ENCODE assay signal across 1 cellular context in genomic region chr9:136619742-136620440, GRCh38.
TF ChIP-seq lines count a peak whose summit lies in the region.

No MANE protein-coding gene starts in this region.

TF ChIP-seq in HepG2, 621 proteins besides CTCF, POLR2A, EP300 and RAD21 (continued from another document):
- TF ChIP-seq, protein P1, sequence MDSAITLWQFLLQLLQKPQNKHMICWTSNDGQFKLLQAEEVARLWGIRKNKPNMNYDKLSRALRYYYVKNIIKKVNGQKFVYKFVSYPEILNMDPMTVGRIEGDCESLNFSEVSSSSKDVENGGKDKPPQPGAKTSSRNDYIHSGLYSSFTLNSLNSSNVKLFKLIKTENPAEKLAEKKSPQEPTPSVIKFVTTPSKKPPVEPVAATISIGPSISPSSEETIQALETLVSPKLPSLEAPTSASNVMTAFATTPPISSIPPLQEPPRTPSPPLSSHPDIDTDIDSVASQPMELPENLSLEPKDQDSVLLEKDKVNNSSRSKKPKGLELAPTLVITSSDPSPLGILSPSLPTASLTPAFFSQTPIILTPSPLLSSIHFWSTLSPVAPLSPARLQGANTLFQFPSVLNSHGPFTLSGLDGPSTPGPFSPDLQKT (CRISPR knock-in tag; IDR thresholded peaks at IDR 0.05; ENCODE audit: borderline replicate concordance): no peak
- TF ChIP-seq PBX3 (CRISPR knock-in tag; IDR thresholded peaks at IDR 0.05; ENCODE audit: borderline replicate concordance) (no peak), MATR3 (CRISPR knock-in tag; IDR thresholded peaks at IDR 0.05) (no peak), GZF1 (CRISPR knock-in tag; IDR thresholded peaks at IDR 0.05) (no peak), SIN3A (IDR thresholded peaks at IDR 0.05; ENCODE audit: borderline replicate concordance, low read depth, low read length) (no peak), RAD51 (IDR thresholded peaks at IDR 0.05; ENCODE audit: borderline replicate concordance) (no peak), MXD4 (CRISPR knock-in tag; IDR thresholded peaks at IDR 0.05) (no peak; the same call in 1 of the 2 replicates), CBX5 (CRISPR knock-in tag; IDR thresholded peaks at IDR 0.05; ENCODE audit: borderline replicate concordance) (no peak), STAT6 (CRISPR knock-in tag; IDR thresholded peaks at IDR 0.05; ENCODE audit: borderline replicate concordance) (no peak), ZNF674 (CRISPR knock-in tag; IDR thresholded peaks at IDR 0.05; ENCODE audit: low read depth) (no peak), ZNF703 (CRISPR knock-in tag; IDR thresholded peaks at IDR 0.05; ENCODE audit: borderline replicate concordance) (no peak), SP5 (CRISPR knock-in tag; IDR thresholded peaks at IDR 0.05; ENCODE audit: borderline replicate concordance, low read depth) (peak; percentile 58), ZNF33A (CRISPR knock-in tag; IDR thresholded peaks at IDR 0.05; ENCODE audit: borderline replicate concordance) (no peak), RXRA (CRISPR knock-in tag; IDR thresholded peaks at IDR 0.05) (peak; percentile 65; the same call in 1 of the 2 replicates), NR2C2 (CRISPR knock-in tag; IDR thresholded peaks at IDR 0.05; ENCODE audit: borderline replicate concordance) (peak; percentile 79), ZHX1 (CRISPR knock-in tag; IDR thresholded peaks at IDR 0.05; ENCODE audit: low read depth) (no peak), IKZF5 (CRISPR knock-in tag; IDR thresholded peaks at IDR 0.05) (no peak; the same call in 1 of the 2 replicates), REPIN1 (CRISPR knock-in tag; IDR thresholded peaks at IDR 0.05; ENCODE audit: borderline replicate concordance, low read depth) (no peak)
- TF ChIP-seq, protein P2, sequence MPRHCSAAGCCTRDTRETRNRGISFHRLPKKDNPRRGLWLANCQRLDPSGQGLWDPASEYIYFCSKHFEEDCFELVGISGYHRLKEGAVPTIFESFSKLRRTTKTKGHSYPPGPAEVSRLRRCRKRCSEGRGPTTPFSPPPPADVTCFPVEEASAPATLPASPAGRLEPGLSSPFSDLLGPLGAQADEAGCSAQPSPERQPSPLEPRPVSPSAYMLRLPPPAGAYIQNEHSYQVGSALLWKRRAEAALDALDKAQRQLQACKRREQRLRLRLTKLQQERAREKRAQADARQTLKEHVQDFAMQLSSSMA (CRISPR knock-in tag; IDR thresholded peaks at IDR 0.05): no peak
- TF ChIP-seq, protein P3, sequence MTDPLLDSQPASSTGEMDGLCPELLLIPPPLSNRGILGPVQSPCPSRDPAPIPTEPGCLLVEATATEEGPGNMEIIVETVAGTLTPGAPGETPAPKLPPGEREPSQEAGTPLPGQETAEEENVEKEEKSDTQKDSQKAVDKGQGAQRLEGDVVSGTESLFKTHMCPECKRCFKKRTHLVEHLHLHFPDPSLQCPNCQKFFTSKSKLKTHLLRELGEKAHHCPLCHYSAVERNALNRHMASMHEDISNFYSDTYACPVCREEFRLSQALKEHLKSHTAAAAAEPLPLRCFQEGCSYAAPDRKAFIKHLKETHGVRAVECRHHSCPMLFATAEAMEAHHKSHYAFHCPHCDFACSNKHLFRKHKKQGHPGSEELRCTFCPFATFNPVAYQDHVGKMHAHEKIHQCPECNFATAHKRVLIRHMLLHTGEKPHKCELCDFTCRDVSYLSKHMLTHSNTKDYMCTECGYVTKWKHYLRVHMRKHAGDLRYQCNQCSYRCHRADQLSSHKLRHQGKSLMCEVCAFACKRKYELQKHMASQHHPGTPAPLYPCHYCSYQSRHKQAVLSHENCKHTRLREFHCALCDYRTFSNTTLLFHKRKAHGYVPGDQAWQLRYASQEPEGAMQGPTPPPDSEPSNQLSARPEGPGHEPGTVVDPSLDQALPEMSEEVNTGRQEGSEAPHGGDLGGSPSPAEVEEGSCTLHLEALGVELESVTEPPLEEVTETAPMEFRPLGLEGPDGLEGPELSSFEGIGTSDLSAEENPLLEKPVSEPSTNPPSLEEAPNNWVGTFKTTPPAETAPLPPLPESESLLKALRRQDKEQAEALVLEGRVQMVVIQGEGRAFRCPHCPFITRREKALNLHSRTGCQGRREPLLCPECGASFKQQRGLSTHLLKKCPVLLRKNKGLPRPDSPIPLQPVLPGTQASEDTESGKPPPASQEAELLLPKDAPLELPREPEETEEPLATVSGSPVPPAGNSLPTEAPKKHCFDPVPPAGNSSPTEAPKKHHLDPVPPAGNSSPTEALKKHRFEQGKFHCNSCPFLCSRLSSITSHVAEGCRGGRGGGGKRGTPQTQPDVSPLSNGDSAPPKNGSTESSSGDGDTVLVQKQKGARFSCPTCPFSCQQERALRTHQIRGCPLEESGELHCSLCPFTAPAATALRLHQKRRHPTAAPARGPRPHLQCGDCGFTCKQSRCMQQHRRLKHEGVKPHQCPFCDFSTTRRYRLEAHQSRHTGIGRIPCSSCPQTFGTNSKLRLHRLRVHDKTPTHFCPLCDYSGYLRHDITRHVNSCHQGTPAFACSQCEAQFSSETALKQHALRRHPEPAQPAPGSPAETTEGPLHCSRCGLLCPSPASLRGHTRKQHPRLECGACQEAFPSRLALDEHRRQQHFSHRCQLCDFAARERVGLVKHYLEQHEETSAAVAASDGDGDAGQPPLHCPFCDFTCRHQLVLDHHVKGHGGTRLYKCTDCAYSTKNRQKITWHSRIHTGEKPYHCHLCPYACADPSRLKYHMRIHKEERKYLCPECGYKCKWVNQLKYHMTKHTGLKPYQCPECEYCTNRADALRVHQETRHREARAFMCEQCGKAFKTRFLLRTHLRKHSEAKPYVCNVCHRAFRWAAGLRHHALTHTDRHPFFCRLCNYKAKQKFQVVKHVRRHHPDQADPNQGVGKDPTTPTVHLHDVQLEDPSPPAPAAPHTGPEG (CRISPR knock-in tag; IDR thresholded peaks at IDR 0.05): no peak
- TF ChIP-seq, protein P4, sequence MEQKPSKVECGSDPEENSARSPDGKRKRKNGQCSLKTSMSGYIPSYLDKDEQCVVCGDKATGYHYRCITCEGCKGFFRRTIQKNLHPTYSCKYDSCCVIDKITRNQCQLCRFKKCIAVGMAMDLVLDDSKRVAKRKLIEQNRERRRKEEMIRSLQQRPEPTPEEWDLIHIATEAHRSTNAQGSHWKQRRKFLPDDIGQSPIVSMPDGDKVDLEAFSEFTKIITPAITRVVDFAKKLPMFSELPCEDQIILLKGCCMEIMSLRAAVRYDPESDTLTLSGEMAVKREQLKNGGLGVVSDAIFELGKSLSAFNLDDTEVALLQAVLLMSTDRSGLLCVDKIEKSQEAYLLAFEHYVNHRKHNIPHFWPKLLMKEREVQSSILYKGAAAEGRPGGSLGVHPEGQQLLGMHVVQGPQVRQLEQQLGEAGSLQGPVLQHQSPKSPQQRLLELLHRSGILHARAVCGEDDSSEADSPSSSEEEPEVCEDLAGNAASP (CRISPR knock-in tag; IDR thresholded peaks at IDR 0.05; ENCODE audit: borderline replicate concordance): 0 out of 2 replicates have a peak, but pooled peaks have one; percentile 52
